Comparison of ENCODE assay signal across 13 cellular contexts in genomic region chr18:22082408-22082807, GRCh38.
DNase-seq lines count a peak whose midpoint lies in the region; ATAC-seq and TF ChIP-seq lines count a peak whose summit lies in the region.
"Had no signal": no experiment of that assay in that cellular context is flagged by ENCODE, and none has a peak within 500 bp of the region (broad histone marks: within the 10 kb centered on the region; RNA-seq: fewer than 3 reads in every experiment).

No MANE protein-coding gene starts in this region.

- H3K56ac ChIP-seq in IMR-90 (ENCODE audit: extremely low read depth, insufficient read depth, low read length): no peak overlapping the region

- H3K27me3 ChIP-seq in IMR-90 (ENCODE audit: control insufficient read depth, insufficient read depth, low read length) (peaks cover 11% of the 10 kb centered on the region), cardiac muscle cell (no peaks in the 10 kb centered on the region)
- H3K27me3 ChIP-seq: BE2C had no signal

- DNase-seq in IMR-90 (no peak), cardiac muscle cell (ENCODE audit: low read depth in 1 of 2, low spot score in 1 of 2) (peak in 1 of 2 donors; percentile 48), left ventricle myocardium superior (peak; percentile 67), DMS 273 treated with DMSO at 0.1 percent for 48 hours (lab: John Stamatoyannopoulos, UW) (no peak), medulla oblongata (ENCODE audit: extremely low spot score) (no peak)
- no peak for DNase-seq in stimulated activated naive CD8-positive, alpha-beta T cell treated with anti-CD3 and anti-CD28 coated beads, Interleukin-15, Interleukin-2, amounts not matched to agents 100 U/mL and 50 U/mL, for 24 hours
- DNase-seq: BE2C; CD4-positive, alpha-beta memory T cell; COR-L47; DMS53; H7 had no signal

- H2AFZ ChIP-seq in IMR-90 (replicated peaks; ENCODE audit: low read length, poor library complexity): no peak overlapping the region

- POLR2A ChIA-PET in IMR-90 (lab: Charles Lee; ENCODE audit: unreplicated experiment): no interaction called here

- no peaks in the 10 kb centered on the region for H3K79me1 ChIP-seq in IMR-90 (ENCODE audit: low read depth in 1 of 2, low read length in 2 of 2)

- H3K4ac ChIP-seq in IMR-90 (ENCODE audit: low read depth, low read length): no peak overlapping the region

- H3K14ac ChIP-seq in IMR-90 (replicated peaks; ENCODE audit: low read depth, low read length): no peak overlapping the region

- H3K9me3 ChIP-seq in IMR-90 (ENCODE audit: control insufficient read depth, insufficient read depth, low read length) (no peaks in the 10 kb centered on the region), cardiac muscle cell (ENCODE audit: low read depth) (no peaks in the 10 kb centered on the region)
- H3K9me3 ChIP-seq: A549, BE2C had no signal

- peak overlapping the region; percentile 3 for H2AK9ac ChIP-seq in IMR-90 (replicated peaks; ENCODE audit: low read depth, low read length, poor library complexity)

- no peak for TF ChIP-seq POLR2A in IMR-90 (IDR thresholded peaks at IDR 0.05; ENCODE audit: low read depth, low read length)

- no peaks in the 10 kb centered on the region for H4K20me1 ChIP-seq in IMR-90 (ENCODE audit: insufficient read depth, low read length)

- CTCF ChIA-PET in IMR-90 (lab: Yijun Ruan, JAX): no interaction called here

- H4K5ac ChIP-seq in IMR-90 (ENCODE audit: low read depth, low read length): no peak overlapping the region

- in situ Hi-C loops in IMR-90 (cut with MboI; ENCODE audit: low sequenced_read_pairs): no loop called here

- no peak overlapping the region for H3K27ac ChIP-seq in IMR-90 (ENCODE audit: insufficient read depth, low read length)
- peak overlapping the region; percentile 38 for H3K27ac ChIP-seq in cardiac muscle cell
- H3K27ac ChIP-seq: A549, C4-2B had no signal

- TF ChIP-seq RAD21 in IMR-90 (IDR thresholded peaks at IDR 0.05; ENCODE audit: low read length): no peak

- intact Hi-C loops in IMR-90 (cut with micrococcal nuclease) (no loop called here), left ventricle myocardium superior (cut with micrococcal nuclease) (no loop called here)

- no peak overlapping the region for H2BK5ac ChIP-seq in IMR-90 (ENCODE audit: low read depth, low read length, poor library complexity, severe bottlenecking)

- dilution Hi-C loops in IMR-90 (cut with HindIII; ENCODE audit: low sequenced_read_pairs, unreplicated experiment): no loop called here

- no peak overlapping the region for H4K8ac ChIP-seq in IMR-90 (ENCODE audit: low read depth in 2 of 2, low read length in 2 of 2)

- H3K9me1 ChIP-seq in IMR-90 (ENCODE audit: insufficient read depth, low read length): no peaks in the 10 kb centered on the region

- no peak overlapping the region for H4K91ac ChIP-seq in IMR-90 (ENCODE audit: insufficient read depth, low read depth, low read length)

- no peak overlapping the region for H2BK15ac ChIP-seq in IMR-90 (ENCODE audit: low read depth, low read length)

- WGBS in IMR-90 (ENCODE audit: extremely low coverage in 2 of 2, insufficient read length in 1 of 2), 2 experiments: 93% methylated on average over 3 of the region's 14 CpGs; no CpG with 5 or more reads in 1 of the 2 experiments

- BruUV-seq in IMR-90 (replicated peaks; lab: Mats Ljungman, UMichigan): no TSS peak

- no peak overlapping the region for H3K9ac ChIP-seq in IMR-90 (ENCODE audit: low read depth, low read length)

- no peak overlapping the region for H3K18ac ChIP-seq in IMR-90 (ENCODE audit: low read depth, low read length)

- no peak overlapping the region for H3K23ac ChIP-seq in IMR-90 (ENCODE audit: low read depth, low read length)

- H3K4me2 ChIP-seq in IMR-90 (ENCODE audit: low read depth, low read length): no peak overlapping the region
- H3K4me2 ChIP-seq: A549 had no signal

- no peak overlapping the region for H2AK5ac ChIP-seq in IMR-90 (ENCODE audit: low read depth, low read length)

- no peak for ATAC-seq in IMR-90 (ENCODE audit: low read depth)
- peak; percentile 63 for ATAC-seq in left ventricle myocardium superior
- ATAC-seq in stimulated activated naive CD8-positive, alpha-beta T cell treated with anti-CD3 and anti-CD28 coated beads, Interleukin-15, Interleukin-2, amounts not matched to agents 100 U/mL and 50 U/mL, for 24 hours: no peak
- ATAC-seq: A549 had no signal

- no peak overlapping the region for H2BK20ac ChIP-seq in IMR-90 (ENCODE audit: low read depth, low read length)

- no peak overlapping the region for H2BK120ac ChIP-seq in IMR-90 (ENCODE audit: low read depth, low read length)

- H3K4me3 ChIP-seq in IMR-90 (ENCODE audit: insufficient read depth, low read depth, low read length) (no peak overlapping the region), cardiac muscle cell (no peak overlapping the region)
- H3K4me3 ChIP-seq: A549 had no signal

- H3K4me1 ChIP-seq in IMR-90 (ENCODE audit: control insufficient read depth, insufficient read depth, low read length) (no peaks in the 10 kb centered on the region), cardiac muscle cell (ENCODE audit: low read depth) (peaks cover 30% of the 10 kb centered on the region)
- H3K4me1 ChIP-seq: A549, BE2C had no signal

- H3K36me3 ChIP-seq in IMR-90 (ENCODE audit: control insufficient read depth, insufficient read depth, low read length) (no peaks in the 10 kb centered on the region), cardiac muscle cell (no peaks in the 10 kb centered on the region)
- H3K36me3 ChIP-seq: BE2C had no signal

- TF ChIP-seq CTCF in IMR-90 (conservative IDR thresholded peaks at IDR 0.05; ENCODE audit: low read depth, low read length) (no peak), cardiac muscle cell (IDR thresholded peaks at IDR 0.05; ENCODE audit: low read depth, low read length) (no peak)

TF ChIP-seq in IMR-90, 13 proteins besides CTCF, POLR2A, EP300 and RAD21:
- TF ChIP-seq SMC3 (IDR thresholded peaks at IDR 0.05; ENCODE audit: low read depth, low read length) (no peak), BHLHE40 (IDR thresholded peaks at IDR 0.05; ENCODE audit: low read depth, low read length) (no peak), CHD1 (IDR thresholded peaks at IDR 0.05; ENCODE audit: low read depth, low read length) (no peak), FOS (IDR thresholded peaks at IDR 0.05; ENCODE audit: low read depth, low read length) (no peak), ELK1 (IDR thresholded peaks at IDR 0.05; ENCODE audit: borderline replicate concordance, low read depth, low read length) (no peak), MAZ (IDR thresholded peaks at IDR 0.05; ENCODE audit: borderline replicate concordance, low read depth, low read length) (no peak), CEBPB (IDR thresholded peaks at IDR 0.05; ENCODE audit: low read depth, low read length) (no peak), RFX5 (IDR thresholded peaks at IDR 0.05; ENCODE audit: low read depth, low read length) (no peak), MAFK (IDR thresholded peaks at IDR 0.05; ENCODE audit: low read depth, low read length) (no peak), MXI1 (IDR thresholded peaks at IDR 0.05; ENCODE audit: borderline replicate concordance, low read depth, low read length) (no peak), RCOR1 (IDR thresholded peaks at IDR 0.05; ENCODE audit: insufficient replicate concordance, low read length) (no peak), USF2 (IDR thresholded peaks at IDR 0.05; ENCODE audit: low read depth, low read length) (no peak), NFE2L2 (IDR thresholded peaks at IDR 0.05; ENCODE audit: low read depth, low read length) (no peak)
